In the genomic region with DNA sequence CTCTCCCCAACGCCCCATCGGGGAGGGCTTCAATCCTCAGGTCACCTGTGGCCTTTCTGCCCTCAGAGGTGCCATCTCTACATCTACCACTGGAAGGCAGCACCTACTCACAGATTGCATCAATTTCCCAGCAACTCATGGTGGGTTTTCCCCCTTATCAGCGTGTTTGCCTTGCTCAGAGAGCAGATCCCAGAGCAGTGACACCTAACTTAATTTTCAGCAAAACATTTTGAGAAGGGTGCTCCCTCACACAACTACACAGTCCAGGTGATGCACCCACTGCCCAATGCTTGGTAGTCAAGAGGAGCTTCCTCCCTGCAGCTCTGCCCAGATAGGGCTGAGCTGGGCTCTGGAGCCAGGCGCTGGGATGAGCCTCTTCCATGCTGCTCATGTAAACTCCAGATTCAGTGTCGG, we compare ENCODE assay signal across 9 cellular contexts. TPM values are rescaled to one million over a fixed set of nuclear protein-coding genes. Genes with fewer than 3 reads are reported as not detected.
A peak's percentile ranks its signal among the peaks of the same experiment; 100 is the strongest.
DNase-seq lines count a peak whose midpoint lies in the region; ATAC-seq and TF ChIP-seq lines count a peak whose summit lies in the region.
"Had no signal": no experiment of that assay in that cellular context is flagged by ENCODE, and none has a peak within 500 bp of the region (broad histone marks: within the 10 kb centered on the region; RNA-seq: fewer than 3 reads in every experiment).

No MANE protein-coding gene starts in this region.

- peak; percentile 70 for ATAC-seq in HG03521 (IDR thresholded peaks at IDR 0.05; ENCODE audit: unreplicated experiment)

- TF ChIP-seq CTCF in GM12864 (IDR thresholded peaks at IDR 0.05; ENCODE audit: low read depth, low read length, missing control alignments) (peak; percentile 91), GM20000 (IDR thresholded peaks at IDR 0.05; ENCODE audit: extremely low read depth, missing control alignments) (peak; percentile 12), endothelial cell (IDR thresholded peaks at IDR 0.05; ENCODE audit: unreplicated experiment) (peak; percentile 53)

- no peaks in the 10 kb centered on the region for H3K36me3 Mint-ChIP-seq in endothelial cell (ENCODE audit: low read depth, unreplicated experiment)
- H3K36me3 Mint-ChIP-seq in T-helper 2 cell treated with Interferon-gamma antibody and Interleukin-4, amounts not matched to agents 5 μg/mL and 100 μg/mL, for 36 hours (ENCODE audit: low read depth) = no peaks in the 10 kb centered on the region

- H3K4me3 Mint-ChIP-seq in endothelial cell (ENCODE audit: unreplicated experiment) = no peak overlapping the region
- no peak overlapping the region for H3K4me3 Mint-ChIP-seq in T-helper 2 cell treated with Interferon-gamma antibody and Interleukin-4, amounts not matched to agents 5 μg/mL and 100 μg/mL, for 36 hours

- DNase-seq in GM12864 (ENCODE audit: low read depth) (no peak), GM20000 (ENCODE audit: low spot score) (peak; percentile 39), endothelial cell (ENCODE audit: low spot score) (peak; percentile 57), cerebellar cortex (ENCODE audit: low spot score) (no peak), NCI-H128 (lab: John Stamatoyannopoulos, UW; ENCODE audit: unreplicated experiment) (no peak), GM19238 (ENCODE audit: insufficient read length, low spot score) (no peak)
- no peak for DNase-seq in T-helper 2 cell treated with Interferon-gamma antibody and Interleukin-4, amounts not matched to agents 5 μg/mL and 100 μg/mL, for 36 hours (ENCODE audit: low spot score)

- H3K4me1 Mint-ChIP-seq in endothelial cell (ENCODE audit: unreplicated experiment) = no peaks in the 10 kb centered on the region
- no peaks in the 10 kb centered on the region for H3K4me1 Mint-ChIP-seq in T-helper 2 cell treated with Interferon-gamma antibody and Interleukin-4, amounts not matched to agents 5 μg/mL and 100 μg/mL, for 36 hours (ENCODE audit: low read depth)

- no peaks in the 10 kb centered on the region for H3K9me3 Mint-ChIP-seq in endothelial cell (ENCODE audit: unreplicated experiment)
- no peaks in the 10 kb centered on the region for H3K9me3 Mint-ChIP-seq in T-helper 2 cell treated with Interferon-gamma antibody and Interleukin-4, amounts not matched to agents 5 μg/mL and 100 μg/mL, for 36 hours

- H3K27me3 Mint-ChIP-seq in endothelial cell (ENCODE audit: unreplicated experiment) = no peaks in the 10 kb centered on the region
- H3K27me3 Mint-ChIP-seq in T-helper 2 cell treated with Interferon-gamma antibody and Interleukin-4, amounts not matched to agents 5 μg/mL and 100 μg/mL, for 36 hours (ENCODE audit: low read depth) = no peaks in the 10 kb centered on the region

- no peak overlapping the region for H3K27ac Mint-ChIP-seq in endothelial cell (ENCODE audit: unreplicated experiment)
- no peak overlapping the region for H3K27ac Mint-ChIP-seq in T-helper 2 cell treated with Interferon-gamma antibody and Interleukin-4, amounts not matched to agents 5 μg/mL and 100 μg/mL, for 36 hours

- no peak overlapping the region for H3K4me3 ChIP-seq in GM12864 (ENCODE audit: low read depth, low read length)

RNA-seq across cellular contexts. Expression of a gene that starts 48.2 kb away (rescaled TPM):
- not detected for total RNA-seq in endothelial cell (ENCODE audit: unreplicated experiment)
- total RNA-seq: NCI-H460 had no signal

Comparison
In these comparisons a context has a peak if more than half of its experiments do, and no peak if none do; other contexts are left out.
1. DNase-seq: peak in GM20000 (single experiment) and endothelial cell (single experiment); none in GM12864 (single experiment), T-helper 2 cell treated with Interferon-gamma antibody and Interleukin-4, amounts not matched to agents 5 μg/mL and 100 μg/mL, for 36 hours (single experiment), cerebellar cortex (single experiment), NCI-H128 (single experiment) and GM19238 (single experiment).
2. CTCF ChIP-seq: peak in every context shown above with its lines; median percentile 91 in GM12864; 53 in endothelial cell; 12 in GM20000.